In genomic region chr18:47492691-47493090, GRCh38 we compare ENCODE assay signal across 21 cellular contexts.
A peak's percentile ranks its signal among the peaks of the same experiment; 100 is the strongest.
DNase-seq lines count a peak whose midpoint lies in the region; ATAC-seq and TF ChIP-seq lines count a peak whose summit lies in the region.
"Had no signal": no experiment of that assay in that cellular context is flagged by ENCODE, and none has a peak within 500 bp of the region (broad histone marks: within the 10 kb centered on the region; RNA-seq: fewer than 3 reads in every experiment).

No MANE protein-coding gene starts in this region.

- intact Hi-C loops in mucosa of descending colon (cut with DNase I, micrococcal nuclease): no loop called here

- H3K27me3 ChIP-seq in tibial nerve: no peaks in the 10 kb centered on the region
- H3K27me3 ChIP-seq: BLaER1 had no signal

- DNase-seq in Caki2 (ENCODE audit: low read depth) (peak; percentile 11), HT1080 (ENCODE audit: low read depth) (peak; percentile 59), RKO (ENCODE audit: low spot score) (peak; percentile 22), fibroblast of mammary gland (ENCODE audit: low read depth) (peak; percentile 36), tibial nerve (ENCODE audit: low spot score in 2 of 2) (no peak), NCI-H2107 treated with DMSO at 0.1 percent for 48 hours (lab: John Stamatoyannopoulos, UW; ENCODE audit: unreplicated experiment) (no peak), mucosa of descending colon (no peak)
- DNase-seq: Caco-2; CD4-positive, CD25-positive, alpha-beta regulatory T cell; CD8-positive, alpha-beta T cell; DMS 273 treated with DMSO at 0.1 percent for 48 hours; DMS79; EL; GDM1; GOT3 had no signal

- H3K4me1 ChIP-seq in tibial nerve: no peaks in the 10 kb centered on the region
- H3K4me1 ChIP-seq in mucosa of descending colon (ENCODE audit: low read depth): no peaks in the 10 kb centered on the region
- H3K4me1 ChIP-seq: Caco-2, HAP-1 had no signal

- no peak for TF ChIP-seq CTCF in fibroblast of mammary gland (conservative IDR thresholded peaks at IDR 0.05; ENCODE audit: control insufficient read depth, insufficient read depth, low read depth, low read length)
- no peak for TF ChIP-seq CTCF in tibial nerve (IDR thresholded peaks at IDR 0.05)
- no peak for TF ChIP-seq CTCF in mucosa of descending colon (IDR thresholded peaks at IDR 0.05)

- H3K4me3 ChIP-seq in fibroblast of mammary gland (ENCODE audit: control insufficient read depth, low read depth, low read length): no peak overlapping the region
- H3K4me3 ChIP-seq in tibial nerve: no peak overlapping the region
- no peak overlapping the region for H3K4me3 ChIP-seq in mucosa of descending colon
- H3K4me3 ChIP-seq: BLaER1, GM12878, HAP-1 had no signal

- no peak overlapping the region for H3K27ac ChIP-seq in tibial nerve
- H3K27ac ChIP-seq: 22Rv1, BLaER1, C4-2B had no signal

- in situ Hi-C loops in Caki2 (cut with HindIII; ENCODE audit: low pct_unique_long_range_greater_than_20kb, low sequenced_read_pairs): no loop called here

- no peak for ATAC-seq in GM18519 (IDR thresholded peaks at IDR 0.05; ENCODE audit: low FRiP score, unreplicated experiment)
- ATAC-seq in mucosa of descending colon: no peak
- ATAC-seq: CD8-positive, alpha-beta T cell; GM12878 had no signal

- no peak for TF ChIP-seq EP300 in tibial nerve (IDR thresholded peaks at IDR 0.05)

- WGBS in tibial nerve, 2 donors: 89 to 91% methylated on average over 3 of the region's 3 CpGs

- H3K9me3 ChIP-seq in tibial nerve (peaks cover 0 to 2% (median 0%) of the 10 kb centered on the region in 4 donors), mucosa of descending colon (no peaks in the 10 kb centered on the region)
- H3K9me3 ChIP-seq: BLaER1, Caco-2, HAP-1 had no signal

- no peak for TF ChIP-seq POLR2A in tibial nerve (IDR thresholded peaks at IDR 0.05)

- H3K36me3 ChIP-seq in tibial nerve (no peaks in the 10 kb centered on the region), mucosa of descending colon (ENCODE audit: low read depth) (no peaks in the 10 kb centered on the region)
- H3K36me3 ChIP-seq: BLaER1, HAP-1 had no signal

Comparison
In these comparisons a context has a peak if more than half of its experiments do, and no peak if none do; other contexts are left out.
1. DNase-seq: peak in Caki2 (single experiment), HT1080 (single experiment), RKO (single experiment) and fibroblast of mammary gland (single experiment); none in tibial nerve (0 of 2), NCI-H2107 treated with DMSO at 0.1 percent for 48 hours (single experiment) and mucosa of descending colon (0 of 3).